ENCODE assay signal across 2 cellular contexts in genomic region chr4:82842593-82842992, GRCh38.
TF ChIP-seq lines count a peak whose summit lies in the region.

No MANE protein-coding gene starts in this region.

TF ChIP-seq in HCT116, 20 proteins besides CTCF, POLR2A, EP300 and RAD21 (continued from another document):
- TF ChIP-seq ELF1 (IDR thresholded peaks at IDR 0.05; ENCODE audit: borderline replicate concordance, low read depth) (no peak), ATF3 (IDR thresholded peaks at IDR 0.05) (no peak), SP1 (IDR thresholded peaks at IDR 0.05; ENCODE audit: low read depth) (no peak), ZBTB33 (IDR thresholded peaks at IDR 0.05; ENCODE audit: extremely low read depth, insufficient replicate concordance, low read length) (no peak), POLR2AphosphoS5 (IDR thresholded peaks at IDR 0.05; ENCODE audit: low read depth, low read length) (no peak), MAX (IDR thresholded peaks at IDR 0.05) (no peak), REST (IDR thresholded peaks at IDR 0.05; ENCODE audit: low read depth) (no peak), EZH2phosphoT487 (IDR thresholded peaks at IDR 0.05; ENCODE audit: borderline replicate concordance) (no peak)

TF ChIP-seq in WTC11, 78 proteins besides CTCF, POLR2A, EP300 and RAD21 (continued from another document):
- no peak for TF ChIP-seq PRRX2 (CRISPR knock-in tag; IDR thresholded peaks at IDR 0.05)
- no peak for TF ChIP-seq MLX (CRISPR knock-in tag; IDR thresholded peaks at IDR 0.05)
- no peak for TF ChIP-seq NR3C1 (CRISPR knock-in tag; conservative IDR thresholded peaks at IDR 0.05; ENCODE audit: low read depth)
- TF ChIP-seq AR (CRISPR knock-in tag; IDR thresholded peaks at IDR 0.05): no peak
- TF ChIP-seq HMGA2 (CRISPR knock-in tag; IDR thresholded peaks at IDR 0.05): no peak
- no peak for TF ChIP-seq ZMAT4 (CRISPR knock-in tag; IDR thresholded peaks at IDR 0.05)
